In genomic region chr1:13564073-13564472, GRCh38 we compare ENCODE assay signal across 10 cellular contexts. TPM values are rescaled to one million over a fixed set of nuclear protein-coding genes. Genes with fewer than 3 reads are reported as not detected.
"Had no signal": no experiment of that assay in that cellular context is flagged by ENCODE, and none has a peak within 500 bp of the region (broad histone marks: within the 10 kb centered on the region; RNA-seq: fewer than 3 reads in every experiment).

No MANE protein-coding gene starts in this region.

- H3K9me3 ChIP-seq: HAP-1 had no signal

- H2AFZ ChIP-seq: GM23248 had no signal

- H3K4me3 ChIP-seq: GM23248, HAP-1 had no signal

- DNase-seq: GM23248, GOT3, H7, HFFc6, KBM-7 had no signal

- H3K9ac ChIP-seq: GM23248 had no signal

- H3K36me3 ChIP-seq: HAP-1 had no signal

- H3K4me1 ChIP-seq: HAP-1 had no signal

- H3K27ac ChIP-seq: GM23248, HL-60 had no signal

- ATAC-seq: HCT116, HepG2 had no signal

RNA-seq across cellular contexts. Expression of gene PDPN, which starts 19.6 kb away (rescaled TPM):
- total RNA-seq: HepG2, HFFc6 had no signal

RNA-seq across cellular contexts. Expression of gene LRRC38, which starts 50.3 kb away (rescaled TPM):
- total RNA-seq: GM23248, H4, HepG2, HFFc6 had no signal
